26 cellular contexts compared by ENCODE assay signal in the genomic region with DNA sequence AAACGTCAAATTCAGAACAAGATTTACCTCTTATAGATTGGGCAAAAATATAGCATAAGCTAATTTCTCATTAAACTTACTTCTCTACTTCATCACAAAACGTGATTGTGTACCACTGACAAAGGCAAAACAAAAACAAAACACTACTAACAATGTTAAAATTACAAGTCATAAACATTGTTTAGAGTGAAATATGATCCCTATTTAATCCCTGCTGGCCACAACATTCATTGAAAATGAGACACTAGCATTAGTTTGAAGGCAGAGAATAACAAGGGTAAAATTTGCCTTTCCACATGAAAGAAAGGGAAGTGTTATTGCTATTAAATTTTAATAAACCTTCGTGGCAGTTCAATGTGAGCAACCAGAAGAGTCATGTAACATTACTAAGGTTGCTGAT. TPM values are rescaled to one million over a fixed set of nuclear protein-coding genes. Genes with fewer than 3 reads are reported as not detected.
DNase-seq lines count a peak whose midpoint lies in the region; ATAC-seq and TF ChIP-seq lines count a peak whose summit lies in the region.
"Had no signal": no experiment of that assay in that cellular context is flagged by ENCODE, and none has a peak within 500 bp of the region (broad histone marks: within the 10 kb centered on the region; RNA-seq: fewer than 3 reads in every experiment).

No MANE protein-coding gene starts in this region.

- H3K27ac ChIP-seq in OCI-LY3 (ENCODE audit: low read length) (no peak overlapping the region), right cardiac atrium (ENCODE audit: low read length) (no peak overlapping the region)
- H3K27ac ChIP-seq: 22Rv1, ascending aorta, SJSA1 had no signal

- intact Hi-C loops in right cardiac atrium (cut with DNase I), result no loop called here

- peak overlapping the region; percentile 95 for H3K4me3 Mint-ChIP-seq in progenitor cell of endocrine pancreas (ENCODE audit: low read depth)
- H3K4me3 Mint-ChIP-seq: activated B cell treated with CpG ODN at 0.5 μM for 24 hours; activated CD4-positive, alpha-beta memory T cell treated with anti-CD3 and anti-CD28 coated beads, Interleukin-2, amount 10 ng/mL, durations not matched to agents 7 days and 5 days; activated naive CD4-positive, alpha-beta T cell treated with anti-CD3 and anti-CD28 coated beads for 36 hours; T-helper 2 cell treated with Interferon-gamma antibody and Interleukin-4, amounts not matched to agents 5 μg/mL and 100 μg/mL, for 36 hours had no signal

- H3K9ac ChIP-seq in OCI-LY3 (ENCODE audit: low read length) (no peak overlapping the region), iPS-15b (ENCODE audit: low read depth, low read length) (no peak overlapping the region)

- H3K9me3 ChIP-seq in OCI-LY3 (ENCODE audit: insufficient read depth, low read length), result no peaks in the 10 kb centered on the region
- no peaks in the 10 kb centered on the region for H3K9me3 ChIP-seq in iPS-15b (ENCODE audit: control insufficient read depth, insufficient read depth, low read length)
- H3K9me3 ChIP-seq in right cardiac atrium (ENCODE audit: control insufficient read depth, low read length), result no peaks in the 10 kb centered on the region
- H3K9me3 ChIP-seq: ascending aorta, SJSA1 had no signal

- H2AFZ ChIP-seq in OCI-LY3 (ENCODE audit: low read depth, low read length), result 0 out of 2 replicates have a peak overlapping the region, but pooled peaks have one; percentile 1

- H3K9me3 Mint-ChIP-seq in progenitor cell of endocrine pancreas (ENCODE audit: low read depth), result no peaks in the 10 kb centered on the region
- H3K9me3 Mint-ChIP-seq: activated naive CD4-positive, alpha-beta T cell treated with anti-CD3 and anti-CD28 coated beads for 36 hours; T-helper 2 cell treated with Interferon-gamma antibody and Interleukin-4, amounts not matched to agents 5 μg/mL and 100 μg/mL, for 36 hours had no signal

- peak overlapping the region; percentile 98 for H3K27ac Mint-ChIP-seq in progenitor cell of endocrine pancreas
- H3K27ac Mint-ChIP-seq: activated B cell treated with CpG ODN at 0.5 μM for 24 hours; activated CD4-positive, alpha-beta memory T cell treated with anti-CD3 and anti-CD28 coated beads, Interleukin-2, amount 10 ng/mL, durations not matched to agents 7 days and 5 days; activated naive CD4-positive, alpha-beta T cell treated with anti-CD3 and anti-CD28 coated beads for 36 hours; T-helper 2 cell treated with Interferon-gamma antibody and Interleukin-4, amounts not matched to agents 5 μg/mL and 100 μg/mL, for 36 hours had no signal

- WGBS in right cardiac atrium, result 83% methylated on average over 3 of the region's 3 CpGs

- ATAC-seq in HG02798 (IDR thresholded peaks at IDR 0.05; ENCODE audit: poor library complexity, unreplicated experiment) (no peak), right cardiac atrium (no peak)
- ATAC-seq: PC-3 had no signal

- H3K36me3 ChIP-seq in OCI-LY3 (replicated peaks; ENCODE audit: low read depth, low read length) (no peaks in the 10 kb centered on the region), iPS-15b (ENCODE audit: control insufficient read depth, insufficient read depth, low read length) (no peaks in the 10 kb centered on the region)
- H3K36me3 ChIP-seq: ascending aorta, SJSA1 had no signal

- H3K4me1 ChIP-seq in OCI-LY3 (ENCODE audit: low read length) (no peaks in the 10 kb centered on the region), iPS-15b (ENCODE audit: control insufficient read depth, insufficient read depth, low read length) (peaks cover 14% of the 10 kb centered on the region), right cardiac atrium (ENCODE audit: control insufficient read depth, insufficient read depth, low read length) (no peaks in the 10 kb centered on the region)
- H3K4me1 ChIP-seq: ascending aorta, SJSA1 had no signal

- H3K4me3 ChIP-seq in OCI-LY3 (ENCODE audit: low read length) (no peak overlapping the region), iPS-15b (ENCODE audit: low read depth, low read length) (peak overlapping the region; percentile 2), right cardiac atrium (ENCODE audit: low read length) (no peak overlapping the region)
- H3K4me3 ChIP-seq: ascending aorta, SJSA1 had no signal

- no peaks in the 10 kb centered on the region for H3K79me2 ChIP-seq in OCI-LY3 (ENCODE audit: low read length)

- H3K27me3 ChIP-seq in OCI-LY3 (ENCODE audit: low read depth, low read length) (no peaks in the 10 kb centered on the region), iPS-15b (ENCODE audit: control insufficient read depth, insufficient read depth, low read length) (no peaks in the 10 kb centered on the region), right cardiac atrium (ENCODE audit: control insufficient read depth, insufficient read depth) (no peaks in the 10 kb centered on the region)
- H3K27me3 ChIP-seq: ascending aorta, SJSA1 had no signal

- H3K27me3 Mint-ChIP-seq in progenitor cell of endocrine pancreas, result no peaks in the 10 kb centered on the region
- H3K27me3 Mint-ChIP-seq: activated B cell treated with CpG ODN at 0.5 μM for 24 hours; activated CD4-positive, alpha-beta memory T cell treated with anti-CD3 and anti-CD28 coated beads, Interleukin-2, amount 10 ng/mL, durations not matched to agents 7 days and 5 days had no signal

- H3K4me1 Mint-ChIP-seq in progenitor cell of endocrine pancreas (ENCODE audit: low read depth), result peaks cover 37% of the 10 kb centered on the region
- H3K4me1 Mint-ChIP-seq: activated B cell treated with CpG ODN at 0.5 μM for 24 hours; activated CD4-positive, alpha-beta memory T cell treated with anti-CD3 and anti-CD28 coated beads, Interleukin-2, amount 10 ng/mL, durations not matched to agents 7 days and 5 days had no signal

- DNase-seq in DMS53 (lab: John Stamatoyannopoulos, UW), result peak; percentile 20
- no peak for DNase-seq in DMS53 treated with DMSO at 0.1 percent for 48 hours (lab: John Stamatoyannopoulos, UW; ENCODE audit: unreplicated experiment)
- DNase-seq in progenitor cell of endocrine pancreas (ENCODE audit: low spot score, unreplicated experiment), result no peak
- no peak for DNase-seq in NCI-H1417 treated with DMSO at 0.1 percent for 48 hours (lab: John Stamatoyannopoulos, UW)
- no peak for DNase-seq in right cardiac atrium
- DNase-seq: activated B cell treated with CpG ODN at 0.5 μM for 24 hours; activated CD4-positive, alpha-beta memory T cell treated with anti-CD3 and anti-CD28 coated beads, Interleukin-2, amount 10 ng/mL, durations not matched to agents 7 days and 5 days; activated naive CD4-positive, alpha-beta T cell treated with anti-CD3 and anti-CD28 coated beads for 36 hours; activated T-cell treated with anti-CD3 and anti-CD28 coated beads, Interleukin-2, amount 50 U/mL, for 1 hour; AML-193; HCEC 1CT; KG1; kidney glomerular epithelial cell; midbrain; NCI-H1048; NCI-H2081 treated with DMSO at 0.1 percent for 48 hours; NCI-H774; PC-3; stimulated activated CD8-positive, alpha-beta memory T cell treated with anti-CD3 and anti-CD28 coated beads, Interleukin-4, amount 100 ng/mL, for 48 hours had no signal

- no peaks in the 10 kb centered on the region for H3K36me3 Mint-ChIP-seq in progenitor cell of endocrine pancreas (ENCODE audit: insufficient read depth)

- H3K4me2 ChIP-seq in OCI-LY3 (ENCODE audit: low read length), result no peak overlapping the region

- no peaks in the 10 kb centered on the region for H4K20me1 ChIP-seq in OCI-LY3 (ENCODE audit: insufficient read depth, low read length)

- TF ChIP-seq CTCF in OCI-LY3 (IDR thresholded peaks at IDR 0.05; ENCODE audit: low read depth, low read length) (no peak), progenitor cell of endocrine pancreas (IDR thresholded peaks at IDR 0.05; ENCODE audit: unreplicated experiment) (no peak)

RNA-seq across cellular contexts. Expression of a gene that starts 45.0 kb away (rescaled TPM):
- 12.4 and 19.6 TPM in 2 replicates for total RNA-seq in progenitor cell of endocrine pancreas
- total RNA-seq in right cardiac atrium, result 10 to 100 TPM in 2 of 4 donors, 1 to 10 TPM in 2; 7.4 to 22.4 (median 11.5) TPM
- 1.2 TPM for polyA plus RNA-seq in right cardiac atrium
- total RNA-seq: activated B cell treated with CpG ODN at 0.5 μM for 24 hours had no signal
